8 cellular contexts compared by ENCODE assay signal in the genomic region with DNA sequence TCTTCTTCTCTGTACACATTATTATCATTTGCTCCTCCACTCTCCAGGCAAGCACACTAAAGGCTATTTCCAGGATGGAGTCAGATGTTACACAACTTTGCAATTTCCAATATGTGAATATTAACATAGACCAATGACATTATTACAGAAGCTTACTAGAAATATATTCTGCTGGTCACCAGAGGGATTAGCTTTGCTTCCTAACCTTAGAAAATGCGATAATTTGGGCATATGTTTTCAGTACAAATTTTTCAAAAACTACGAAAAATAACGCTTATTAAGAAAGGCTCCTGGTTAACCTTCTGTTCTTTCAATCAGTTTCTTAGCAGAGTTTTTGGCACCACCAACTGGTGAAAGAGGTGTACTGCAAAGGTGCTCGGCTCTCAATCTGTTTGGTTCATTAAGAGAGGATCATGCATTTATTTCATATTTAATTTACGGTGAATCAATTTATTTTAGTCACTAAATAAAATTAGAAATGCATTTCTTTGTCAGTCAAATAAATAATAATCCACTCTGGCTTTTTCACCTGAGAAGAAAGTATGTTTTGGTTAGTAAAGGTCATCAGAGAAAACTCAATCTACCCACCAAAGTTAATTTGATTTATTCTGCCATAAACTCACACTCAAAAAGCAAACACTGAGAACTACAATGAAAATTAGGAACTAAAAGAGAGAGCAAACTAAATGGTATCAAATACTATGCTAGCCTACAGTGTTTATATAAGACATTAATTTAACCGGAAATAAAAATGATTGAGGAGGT. TPM values are rescaled to one million over a fixed set of nuclear protein-coding genes. Genes with fewer than 3 reads are reported as not detected.
DNase-seq lines count a peak whose midpoint lies in the region; ATAC-seq and TF ChIP-seq lines count a peak whose summit lies in the region.

No MANE protein-coding gene starts in this region.

- no peaks in the 10 kb centered on the region for H3K36me3 Mint-ChIP-seq in endothelial cell (ENCODE audit: low read depth, unreplicated experiment)
- H3K36me3 Mint-ChIP-seq in naive B cell: no peaks in the 10 kb centered on the region
- no peaks in the 10 kb centered on the region for H3K36me3 Mint-ChIP-seq in stimulated activated naive B cell treated with anti-CD40 and anti-IgM and Interleukin-4, amounts not matched to agents 10 μg/mL and 1 μg/mL and 100 μg/mL, for 72 hours

- H3K27ac Mint-ChIP-seq in endothelial cell (ENCODE audit: unreplicated experiment) (no peak overlapping the region), naive B cell (no peak overlapping the region)
- H3K27ac Mint-ChIP-seq in stimulated activated naive B cell treated with anti-CD40 and anti-IgM and Interleukin-4, amounts not matched to agents 10 μg/mL and 1 μg/mL and 100 μg/mL, for 72 hours: no peak overlapping the region

- H3K9me3 Mint-ChIP-seq in endothelial cell (ENCODE audit: unreplicated experiment): no peaks in the 10 kb centered on the region
- no peaks in the 10 kb centered on the region for H3K9me3 Mint-ChIP-seq in naive B cell
- H3K9me3 Mint-ChIP-seq in stimulated activated naive B cell treated with anti-CD40 and anti-IgM and Interleukin-4, amounts not matched to agents 10 μg/mL and 1 μg/mL and 100 μg/mL, for 72 hours: no peaks in the 10 kb centered on the region

- peak; percentile 95 for TF ChIP-seq CTCF in endothelial cell (IDR thresholded peaks at IDR 0.05; ENCODE audit: unreplicated experiment)

- H3K4me1 Mint-ChIP-seq in endothelial cell (ENCODE audit: unreplicated experiment): no peaks in the 10 kb centered on the region
- peaks cover 0 to 4% (median 0%) of the 10 kb centered on the region in 3 donors for H3K4me1 Mint-ChIP-seq in naive B cell
- no peaks in the 10 kb centered on the region for H3K4me1 Mint-ChIP-seq in stimulated activated naive B cell treated with anti-CD40 and anti-IgM and Interleukin-4, amounts not matched to agents 10 μg/mL and 1 μg/mL and 100 μg/mL, for 72 hours

- H3K27me3 Mint-ChIP-seq in endothelial cell (ENCODE audit: unreplicated experiment): no peaks in the 10 kb centered on the region
- H3K27me3 Mint-ChIP-seq in naive B cell: peaks cover 0 to 4% (median 0%) of the 10 kb centered on the region in 3 donors
- no peaks in the 10 kb centered on the region for H3K27me3 Mint-ChIP-seq in stimulated activated naive B cell treated with anti-CD40 and anti-IgM and Interleukin-4, amounts not matched to agents 10 μg/mL and 1 μg/mL and 100 μg/mL, for 72 hours

- peak; percentile 48 for ATAC-seq in HG03342 (IDR thresholded peaks at IDR 0.05; ENCODE audit: unreplicated experiment)
- peak in 1 of 2 donors; percentile 40 for ATAC-seq in naive B cell (ENCODE audit: low read depth in 2 of 2)
- peak in 1 of 2 donors; percentile 43 for ATAC-seq in stimulated activated naive B cell treated with anti-CD40 and anti-IgM and Interleukin-4, amounts not matched to agents 10 μg/mL and 1 μg/mL and 100 μg/mL, for 72 hours (replicated peaks)
- ATAC-seq in HG03095 (IDR thresholded peaks at IDR 0.05; ENCODE audit: unreplicated experiment): no peak

- DNase-seq in Caki2 (ENCODE audit: low read depth) (peak; percentile 44), NOMO-1 treated with DMSO at 0.1 percent for 48 hours (lab: John Stamatoyannopoulos, UW; ENCODE audit: unreplicated experiment) (peak; percentile 60), endothelial cell (ENCODE audit: low spot score) (peak; percentile 59), naive B cell (peak; percentile 49)
- peak in 2 of 3 experiments; percentile 12 to 25 for DNase-seq in activated CD8-positive, alpha-beta memory T cell treated with anti-CD3 and anti-CD28 coated beads for 48 hours (ENCODE audit: low read depth in 2 of 3, low spot score in 2 of 3)
- peak; percentile 42 for DNase-seq in stimulated activated naive B cell treated with anti-CD40 and anti-IgM and Interleukin-4, amounts not matched to agents 10 μg/mL and 1 μg/mL and 100 μg/mL, for 72 hours

- H3K4me3 Mint-ChIP-seq in endothelial cell (ENCODE audit: unreplicated experiment): no peak overlapping the region
- H3K4me3 Mint-ChIP-seq in naive B cell: no peak overlapping the region
- H3K4me3 Mint-ChIP-seq in stimulated activated naive B cell treated with anti-CD40 and anti-IgM and Interleukin-4, amounts not matched to agents 10 μg/mL and 1 μg/mL and 100 μg/mL, for 72 hours: no peak overlapping the region

- in situ Hi-C loops in Caki2 (cut with HindIII; ENCODE audit: low pct_unique_long_range_greater_than_20kb, low sequenced_read_pairs): no loop called here

RNA-seq across cellular contexts. Expression of a gene that starts 39.2 kb away (rescaled TPM):
- total RNA-seq in Caki2 (2014; rRNA removed; shearing (Covaris generic); ENCODE audit: low replicate concordance): 9.7 and 13.9 TPM in 2 replicates
- total RNA-seq in endothelial cell (ENCODE audit: unreplicated experiment): 15.2 TPM
- polyA plus RNA-seq in naive B cell (ENCODE audit: low read depth in 6 of 6): 10 to 100 TPM in 2 of 6 donors, 1 to 10 TPM in 4; 3.7 to 13.1 (median 7.4) TPM

RNA-seq across cellular contexts. Expression of a gene that starts 40.4 kb away (rescaled TPM):
- 22.0 and 33.5 TPM in 2 replicates for total RNA-seq in Caki2 (2014; rRNA removed; shearing (Covaris generic); ENCODE audit: low replicate concordance)
- total RNA-seq in endothelial cell (ENCODE audit: unreplicated experiment): 34.9 TPM
- 10 to 100 TPM; 22.0 to 37.1 (median 32.3) TPM for polyA plus RNA-seq in naive B cell (ENCODE audit: low read depth in 6 of 6)
